In the genomic region with DNA sequence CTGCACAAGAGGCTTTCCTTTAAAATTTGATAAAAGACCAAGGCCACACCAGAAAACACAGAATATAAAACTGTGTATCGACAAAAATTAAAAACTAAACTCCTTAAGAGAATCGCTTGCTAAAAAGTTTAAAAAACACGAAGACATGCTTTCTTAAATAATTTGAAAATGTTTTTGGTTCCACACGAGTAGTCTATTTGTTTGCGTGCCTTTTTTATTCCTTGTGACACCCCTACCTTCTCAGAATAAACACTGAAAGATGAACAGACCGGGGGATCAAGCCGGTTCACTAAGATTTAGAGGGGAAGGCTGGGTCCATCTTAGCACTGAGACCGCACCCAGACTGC, we compare ENCODE assay signal across 8 cellular contexts.
DNase-seq lines count a peak whose midpoint lies in the region; ATAC-seq and TF ChIP-seq lines count a peak whose summit lies in the region.

No MANE protein-coding gene starts in this region.

- peak overlapping the region; percentile 35 for H3K4me3 ChIP-seq in HFF-Myc (replicated peaks; ENCODE audit: low read depth, low read length)
- H3K4me3 ChIP-seq in iPS-18a (ENCODE audit: low read length) = peak overlapping the region; percentile 97
- peak overlapping the region; percentile 26 to 50 (median 37) for H3K4me3 ChIP-seq in stomach

- intact Hi-C loops in stomach (cut with DNase I; ENCODE audit: low total_unique reads) = no loop called here

- TF ChIP-seq POLR2A in stomach (IDR thresholded peaks at IDR 0.05) = no peak

- H3K27me3 ChIP-seq in iPS-18a (ENCODE audit: control insufficient read depth, insufficient read depth, low read length) (no peaks in the 10 kb centered on the region), stomach (no peaks in the 10 kb centered on the region)

- peaks cover 9% of the 10 kb centered on the region for H3K9me3 Mint-ChIP-seq in activated T-helper 17 cell treated with anti-CD3 and anti-CD28 coated beads, Interleukin-2, amount 50 U/mL, for 72 hours

- H3K36me3 Mint-ChIP-seq in activated T-helper 17 cell treated with anti-CD3 and anti-CD28 coated beads, Interleukin-2, amount 50 U/mL, for 72 hours (ENCODE audit: low read depth) = peaks cover 12% of the 10 kb centered on the region

- H3K4me1 ChIP-seq in iPS-18a (ENCODE audit: control insufficient read depth, low read depth, low read length) (peaks cover 20% of the 10 kb centered on the region), stomach (peaks cover 10 to 56% (median 40%) of the 10 kb centered on the region in 4 donors)

- peak overlapping the region; percentile 99 for H3K27ac ChIP-seq in iPS-18a (ENCODE audit: low read length)
- peak overlapping the region; percentile 94 to 99 (median 97) for H3K27ac ChIP-seq in stomach

- TF ChIP-seq EP300 in stomach (IDR thresholded peaks at IDR 0.05) = no peak

- peak overlapping the region; percentile 85 for H3K4me3 Mint-ChIP-seq in activated T-helper 17 cell treated with anti-CD3 and anti-CD28 coated beads, Interleukin-2, amount 50 U/mL, for 72 hours

- no peaks in the 10 kb centered on the region for H3K27me3 Mint-ChIP-seq in activated T-helper 17 cell treated with anti-CD3 and anti-CD28 coated beads, Interleukin-2, amount 50 U/mL, for 72 hours

- peak overlapping the region; percentile 99 for H3K9ac ChIP-seq in iPS-18a (ENCODE audit: low read length)

- WGBS in stomach, 5 donors = 4 to 8% (median 6%) methylated on average over 8 of the region's 8 CpGs

- no peaks in the 10 kb centered on the region for H3K36me3 ChIP-seq in iPS-18a (ENCODE audit: control insufficient read depth, low read depth, low read length)
- H3K36me3 ChIP-seq in stomach = no peaks in the 10 kb centered on the region

- peak overlapping the region; percentile 100 for H3K27ac Mint-ChIP-seq in activated T-helper 17 cell treated with anti-CD3 and anti-CD28 coated beads, Interleukin-2, amount 50 U/mL, for 72 hours

- TF ChIP-seq CTCF in HFF-Myc (IDR thresholded peaks at IDR 0.05; ENCODE audit: low read depth, low read length, missing control alignments) (no peak), stomach (IDR thresholded peaks at IDR 0.05) (no peak)

- H3K4me1 Mint-ChIP-seq in activated T-helper 17 cell treated with anti-CD3 and anti-CD28 coated beads, Interleukin-2, amount 50 U/mL, for 72 hours = peaks cover 25% of the 10 kb centered on the region

- DNase-seq in HFF-Myc (ENCODE audit: extremely low read depth, low read depth) (no peak), stomach (no peak), NK-92 (lab: John Stamatoyannopoulos, UW; ENCODE audit: unreplicated experiment) (no peak), SW480 (ENCODE audit: low spot score) (no peak), cortex of kidney (lab: John Stamatoyannopoulos, UW) (no peak)
- no peak for DNase-seq in activated CD4-positive, alpha-beta T cell treated with anti-CD3 and anti-CD28 coated beads, Interleukin-2, amount 50 U/mL, for 1 hour

- no peaks in the 10 kb centered on the region for H3K9me3 ChIP-seq in iPS-18a (ENCODE audit: control insufficient read depth, low read depth, low read length)
- no peaks in the 10 kb centered on the region for H3K9me3 ChIP-seq in stomach

- ATAC-seq in activated T-helper 17 cell treated with anti-CD3 and anti-CD28 coated beads, Interleukin-2, amount 50 U/mL, for 72 hours (replicated peaks) = no peak

Comparison
In these comparisons a context has a peak if more than half of its experiments do, and no peak if none do; other contexts are left out.
1. H3K4me3 ChIP-seq: peak in every context shown above with its lines; median percentile 97 in iPS-18a; 37 in stomach; 35 in HFF-Myc.